In genomic region chr1:93993731-93994130, GRCh38 we compare ENCODE assay signal across 23 cellular contexts.
A peak's percentile ranks its signal among the peaks of the same experiment; 100 is the strongest.
DNase-seq lines count a peak whose midpoint lies in the region; ATAC-seq lines count a peak whose summit lies in the region.
"Had no signal": no experiment of that assay in that cellular context is flagged by ENCODE, and none has a peak within 500 bp of the region (broad histone marks: within the 10 kb centered on the region; RNA-seq: fewer than 3 reads in every experiment).

No MANE protein-coding gene starts in this region.

- POLR2A ChIA-PET in naive thymus-derived CD4-positive, alpha-beta T cell (lab: Charles Lee) = no interaction called here

- H3K9me3 ChIP-seq in BLaER1 (no peaks in the 10 kb centered on the region), mesodermal cell (ENCODE audit: control insufficient read depth, low read length) (no peaks in the 10 kb centered on the region)
- no peaks in the 10 kb centered on the region for H3K9me3 ChIP-seq in naive thymus-derived CD4-positive, alpha-beta T cell (ENCODE audit: control insufficient read depth in 2 of 3, low read length in 3 of 3)
- H3K9me3 ChIP-seq: body of pancreas, heart left ventricle had no signal

- 86 to 100% methylated on average over 2 to 3 of the region's 6 CpGs for WGBS in mesodermal cell (ENCODE audit: insufficient coverage in 2 of 2), 2 experiments

- H3K27me3 ChIP-seq in BLaER1 = no peaks in the 10 kb centered on the region
- H3K27me3 ChIP-seq in naive thymus-derived CD4-positive, alpha-beta T cell (ENCODE audit: control insufficient read depth in 2 of 2, insufficient read depth in 2 of 2, low read length in 2 of 2) = no peaks in the 10 kb centered on the region
- H3K27me3 ChIP-seq: body of pancreas had no signal

- peaks cover 0 to 5% (median 0%) of the 10 kb centered on the region in 7 donors for H3K4me1 Mint-ChIP-seq in naive thymus-derived CD4-positive, alpha-beta T cell

- intact Hi-C loops in naive thymus-derived CD4-positive, alpha-beta T cell (cut with micrococcal nuclease) = no loop called here

- ATAC-seq in HG03135 (IDR thresholded peaks at IDR 0.05; ENCODE audit: unreplicated experiment) = no peak
- ATAC-seq in naive thymus-derived CD4-positive, alpha-beta T cell = no peak
- ATAC-seq: body of pancreas, GM12878, heart left ventricle, left ventricle myocardium superior had no signal

- H3K36me3 Mint-ChIP-seq in naive thymus-derived CD4-positive, alpha-beta T cell = no peaks in the 10 kb centered on the region
- H3K36me3 Mint-ChIP-seq: activated naive CD8-positive, alpha-beta T cell had no signal

- H3K9ac ChIP-seq in BLaER1 = no peak overlapping the region

- H3K9me3 Mint-ChIP-seq in naive thymus-derived CD4-positive, alpha-beta T cell = no peaks in the 10 kb centered on the region

- H3K27ac Mint-ChIP-seq in naive thymus-derived CD4-positive, alpha-beta T cell = no peak overlapping the region
- H3K27ac Mint-ChIP-seq: activated naive CD8-positive, alpha-beta T cell had no signal

- peaks cover 14 to 35% (median 29%) of the 10 kb centered on the region in 5 donors for H3K27me3 Mint-ChIP-seq in naive thymus-derived CD4-positive, alpha-beta T cell

- H3K4me3 Mint-ChIP-seq in naive thymus-derived CD4-positive, alpha-beta T cell = no peak overlapping the region
- H3K4me3 Mint-ChIP-seq: activated naive CD8-positive, alpha-beta T cell had no signal

- no peaks in the 10 kb centered on the region for H3K36me3 ChIP-seq in BLaER1
- H3K36me3 ChIP-seq in mesodermal cell (ENCODE audit: control insufficient read depth, insufficient read depth, low read length) = no peaks in the 10 kb centered on the region
- no peaks in the 10 kb centered on the region for H3K36me3 ChIP-seq in naive thymus-derived CD4-positive, alpha-beta T cell (ENCODE audit: control insufficient read depth in 2 of 3, insufficient read depth in 3 of 3, low read length in 3 of 3)
- H3K36me3 ChIP-seq: heart left ventricle had no signal

- no peak overlapping the region for H3K27ac ChIP-seq in BLaER1
- peak overlapping the region; percentile 51 for H3K27ac ChIP-seq in mesodermal cell (ENCODE audit: low read depth, low read length, severe bottlenecking)
- H3K27ac ChIP-seq in naive thymus-derived CD4-positive, alpha-beta T cell (ENCODE audit: low read depth, low read length) = no peak overlapping the region
- H3K27ac ChIP-seq: body of pancreas, heart left ventricle had no signal

- no peaks in the 10 kb centered on the region for H4K20me1 ChIP-seq in BLaER1

- CTCF ChIA-PET in naive thymus-derived CD4-positive, alpha-beta T cell (lab: Charles Lee) = no interaction called here

- H3K4me1 ChIP-seq in BLaER1 (peaks cover 15% of the 10 kb centered on the region; the same call in 1 of the 2 replicates), mesodermal cell (ENCODE audit: control insufficient read depth, insufficient read depth, low read length, poor library complexity, severe bottlenecking) (peaks cover 12% of the 10 kb centered on the region)
- H3K4me1 ChIP-seq in naive thymus-derived CD4-positive, alpha-beta T cell (ENCODE audit: control insufficient read depth in 2 of 2, insufficient read depth in 2 of 2, low read length in 2 of 2) = no peaks in the 10 kb centered on the region
- H3K4me1 ChIP-seq: body of pancreas had no signal

- peak overlapping the region; percentile 6; the same call in 1 of the 2 replicates for H3K4me2 ChIP-seq in BLaER1

- H3K4me3 ChIP-seq in BLaER1 (no peak overlapping the region), mesodermal cell (ENCODE audit: extremely low read depth, insufficient read depth, low read length, poor library complexity, severe bottlenecking) (no peak overlapping the region)
- no peak overlapping the region for H3K4me3 ChIP-seq in naive thymus-derived CD4-positive, alpha-beta T cell (ENCODE audit: low read length)
- H3K4me3 ChIP-seq: body of pancreas, GM12878, heart left ventricle had no signal

- DNase-seq in HT1080 (ENCODE audit: low read depth) (peak; percentile 60), astrocyte of the hippocampus (ENCODE audit: low read depth, low spot score) (peak; percentile 56), GM19240 (ENCODE audit: insufficient read length, low spot score) (no peak), DMS114 treated with DMSO at 0.1 percent for 48 hours (lab: John Stamatoyannopoulos, UW; ENCODE audit: unreplicated experiment) (no peak)
- no peak for DNase-seq in naive thymus-derived CD4-positive, alpha-beta T cell
- DNase-seq: activated CD4-positive, CD25-positive, alpha-beta regulatory T cell treated with anti-CD3 and anti-CD28 coated beads, Interleukin-2, amount 50 U/mL, for 72 hours; body of pancreas; DMS 273 treated with DMSO at 0.1 percent for 48 hours; H7; heart left ventricle; Karpas-422; left ventricle myocardium superior; NCI-H1092 treated with DMSO at 0.1 percent for 48 hours; NCI-H2029 treated with DMSO at 0.1 percent for 48 hours; NCI-H345; NK-92 treated with Interleukin-12 subunit alpha and Interleukin-12 subunit beta, amount 100 ng/mL, for 24 hours; substantia nigra; T1000 had no signal

Comparison
In these comparisons a context has a peak if more than half of its experiments do, and no peak if none do; other contexts are left out.
1. DNase-seq: peak in HT1080 (single experiment) and astrocyte of the hippocampus (single experiment); none in GM19240 (single experiment), DMS114 treated with DMSO at 0.1 percent for 48 hours (single experiment) and naive thymus-derived CD4-positive, alpha-beta T cell (0 of 9).